Comparison of ENCODE assay signal across 12 cellular contexts in genomic region chrX:68508799-68509198, GRCh38. TPM values are rescaled to one million over a fixed set of nuclear protein-coding genes. Genes with fewer than 3 reads are reported as not detected.
DNase-seq lines count a peak whose midpoint lies in the region; ATAC-seq and TF ChIP-seq lines count a peak whose summit lies in the region.
"Had no signal": no experiment of that assay in that cellular context is flagged by ENCODE, and none has a peak within 500 bp of the region (broad histone marks: within the 10 kb centered on the region; RNA-seq: fewer than 3 reads in every experiment).

No MANE protein-coding gene starts in this region.

- no peaks in the 10 kb centered on the region for H3K27me3 ChIP-seq in ectodermal cell (ENCODE audit: control insufficient read depth, insufficient read depth, low read length, poor library complexity, severe bottlenecking)

- H3K27ac ChIP-seq in ectodermal cell (ENCODE audit: insufficient read depth, low read depth, low read length, poor library complexity, severe bottlenecking), result peak overlapping the region; percentile 50
- H3K27ac ChIP-seq: dorsolateral prefrontal cortex had no signal

- H3K27me3 Mint-ChIP-seq in activated T-cell treated with anti-CD3 and anti-CD28 coated beads, Interleukin-2, amount 50 U/mL, for 72 hours (ENCODE audit: low read depth), result peaks cover 19% of the 10 kb centered on the region
- H3K27me3 Mint-ChIP-seq in nephron (ENCODE audit: low read depth), result no peaks in the 10 kb centered on the region

- no peaks in the 10 kb centered on the region for H3K4me1 ChIP-seq in ectodermal cell (ENCODE audit: control insufficient read depth, insufficient read depth, low read length)

- H3K4me3 Mint-ChIP-seq in activated T-cell treated with anti-CD3 and anti-CD28 coated beads, Interleukin-2, amount 50 U/mL, for 72 hours, result peak overlapping the region in 1 of 2 donors; percentile 81
- H3K4me3 Mint-ChIP-seq in nephron, result no peak overlapping the region

- H3K9me3 Mint-ChIP-seq in activated T-cell treated with anti-CD3 and anti-CD28 coated beads, Interleukin-2, amount 50 U/mL, for 72 hours, result no peaks in the 10 kb centered on the region
- no peaks in the 10 kb centered on the region for H3K9me3 Mint-ChIP-seq in nephron

- TF ChIP-seq CTCF in nephron (IDR thresholded peaks at IDR 0.05; ENCODE audit: unreplicated experiment in 3 of 3), result no peak

- ATAC-seq in activated T-cell treated with anti-CD3 and anti-CD28 coated beads, Interleukin-2, amount 50 U/mL, for 72 hours (replicated peaks in 1 of 2), result peak; percentile 28 to 30
- ATAC-seq in HG02973 (IDR thresholded peaks at IDR 0.05; ENCODE audit: unreplicated experiment), result no peak

- no peak overlapping the region for H3K4me3 ChIP-seq in ectodermal cell (ENCODE audit: insufficient read depth, low read depth, low read length)
- H3K4me3 ChIP-seq: dorsolateral prefrontal cortex had no signal

- H3K4me1 Mint-ChIP-seq in activated T-cell treated with anti-CD3 and anti-CD28 coated beads, Interleukin-2, amount 50 U/mL, for 72 hours (ENCODE audit: low read depth), result peaks cover 42% of the 10 kb centered on the region
- peaks cover 15% of the 10 kb centered on the region for H3K4me1 Mint-ChIP-seq in nephron

- peaks cover 7 to 8% of the 10 kb centered on the region in 2 donors for H3K36me3 Mint-ChIP-seq in activated T-cell treated with anti-CD3 and anti-CD28 coated beads, Interleukin-2, amount 50 U/mL, for 72 hours (ENCODE audit: insufficient read depth in 2 of 2)
- peaks cover 15% of the 10 kb centered on the region for H3K36me3 Mint-ChIP-seq in nephron (ENCODE audit: low read depth)

- DNase-seq in activated T-cell treated with anti-CD3 and anti-CD28 coated beads, Interleukin-2, amount 50 U/mL, for 72 hours, result no peak
- DNase-seq in activated T-cell treated with anti-CD3 and anti-CD28 coated beads, Interleukin-2, amount 50 U/mL, for 1 hour, result no peak
- peak; percentile 14 for DNase-seq in RPMI7951 (ENCODE audit: low read depth)
- DNase-seq in mucosa of gallbladder (ENCODE audit: low spot score), result no peak
- no peak for DNase-seq in activated CD4-positive, alpha-beta T cell treated with anti-CD3 and anti-CD28 coated beads, Interleukin-2, amount 50 U/mL, for 1 hour
- DNase-seq: dorsolateral prefrontal cortex; HCEC 1CT; NCI-H1105 treated with DMSO at 0.1 percent for 48 hours; stimulated activated CD8-positive, alpha-beta memory T cell treated with anti-CD3 and anti-CD28 coated beads, Interleukin-4, amount 100 ng/mL, for 48 hours had no signal

- 83 to 99% methylated on average over 2 of the region's 2 CpGs for WGBS in ectodermal cell, 2 experiments

- H3K9me3 ChIP-seq in ectodermal cell (ENCODE audit: control insufficient read depth, low read length), result no peaks in the 10 kb centered on the region

- no peaks in the 10 kb centered on the region for H3K36me3 ChIP-seq in ectodermal cell (ENCODE audit: control insufficient read depth, insufficient read depth, low read length)

- peak overlapping the region; percentile 98 for H3K27ac Mint-ChIP-seq in activated T-cell treated with anti-CD3 and anti-CD28 coated beads, Interleukin-2, amount 50 U/mL, for 72 hours
- peak overlapping the region in 2 of 3 experiments; percentile 21 to 27 for H3K27ac Mint-ChIP-seq in nephron

RNA-seq across cellular contexts. Expression of gene YIPF6, which starts 9.9 kb away (rescaled TPM):
- total RNA-seq in activated T-cell treated with anti-CD3 and anti-CD28 coated beads, Interleukin-2, amount 50 U/mL, for 72 hours, result 10 to 100 TPM; 26.4 to 31.5 TPM
- total RNA-seq in RPMI7951 (2014; rRNA removed; shearing (Covaris generic)), result 30.6 and 35.8 TPM in 2 replicates
- polyA plus RNA-seq in ectodermal cell (2013, experiment 1 of 4), result 26.8 TPM
- 28.7 TPM for polyA plus RNA-seq in ectodermal cell (2013, experiment 2 of 4)
- 23.1 TPM for polyA plus RNA-seq in ectodermal cell (2013, experiment 3 of 4)
- polyA plus RNA-seq in ectodermal cell (2013, experiment 4 of 4), result 26.2 TPM
- 47.7 TPM for total RNA-seq in mucosa of gallbladder
